7 cellular contexts compared by ENCODE assay signal in genomic region chr10:131928248-131929095, GRCh38. TPM values are rescaled to one million over a fixed set of nuclear protein-coding genes. Genes with fewer than 3 reads are reported as not detected.
A peak's percentile ranks its signal among the peaks of the same experiment; 100 is the strongest.
DNase-seq lines count a peak whose midpoint lies in the region; ATAC-seq, FAIRE-seq and TF ChIP-seq lines count a peak whose summit lies in the region.

No MANE protein-coding gene starts in this region.

- DNase-seq in GM19239 (ENCODE audit: insufficient read length, low spot score) (peak; percentile 47), iris pigment epithelial cell (ENCODE audit: low read depth) (peak; percentile 47), NCI-H1105 treated with DMSO at 0.1 percent for 48 hours (lab: John Stamatoyannopoulos, UW) (no peak), suprapubic skin (ENCODE audit: low spot score in 2 of 2) (no peak), 8988T (no peak)
- DNase-seq in activated CD4-positive, alpha-beta T cell treated with anti-CD3 and anti-CD28 coated beads, Interleukin-2, amount 10 ng/mL, durations not matched to agents 7 days and 5 days, result no peak

- POLR2A ChIA-PET in activated CD4-positive, alpha-beta T cell treated with anti-CD3 and anti-CD28 coated beads, Interleukin-2, amount 10 ng/mL, durations not matched to agents 7 days and 5 days (lab: Charles Lee), result interaction anchor here (0.5 kb wide), 1 partner anchor 1627 kb away, joined by 3 read pairs; no protein-coding TSS in a partner anchor

- H3K4me1 Mint-ChIP-seq in activated CD4-positive, alpha-beta T cell treated with anti-CD3 and anti-CD28 coated beads, Interleukin-2, amount 10 ng/mL, durations not matched to agents 7 days and 5 days, result peaks cover 75% of the 10 kb centered on the region

- peak overlapping the region; percentile 14 for H3K4me3 Mint-ChIP-seq in activated CD4-positive, alpha-beta T cell treated with anti-CD3 and anti-CD28 coated beads, Interleukin-2, amount 10 ng/mL, durations not matched to agents 7 days and 5 days

- ATAC-seq in HG02981 (IDR thresholded peaks at IDR 0.05; ENCODE audit: unreplicated experiment), result peak; percentile 76

- H3K4me3 ChIP-seq in suprapubic skin, result no peak overlapping the region

- H3K27ac Mint-ChIP-seq in activated CD4-positive, alpha-beta T cell treated with anti-CD3 and anti-CD28 coated beads, Interleukin-2, amount 10 ng/mL, durations not matched to agents 7 days and 5 days, result peak overlapping the region; percentile 78

- no peak for TF ChIP-seq POLR2A in suprapubic skin (IDR thresholded peaks at IDR 0.05)

- peaks cover 28% of the 10 kb centered on the region for H3K36me3 Mint-ChIP-seq in activated CD4-positive, alpha-beta T cell treated with anti-CD3 and anti-CD28 coated beads, Interleukin-2, amount 10 ng/mL, durations not matched to agents 7 days and 5 days (ENCODE audit: low read depth)

- no peaks in the 10 kb centered on the region for H3K36me3 ChIP-seq in suprapubic skin

- no peak overlapping the region for H3K27ac ChIP-seq in suprapubic skin

- FAIRE-seq in GM19239 (lab: Jason Lieb, UNC), result peak; percentile 84

- H3K27me3 ChIP-seq in suprapubic skin, result no peaks in the 10 kb centered on the region

- H3K4me1 ChIP-seq in suprapubic skin, result peaks cover 25% of the 10 kb centered on the region

- H3K9me3 ChIP-seq in suprapubic skin, result peaks cover 10% of the 10 kb centered on the region

- peaks cover 7% of the 10 kb centered on the region for H3K9me3 Mint-ChIP-seq in activated CD4-positive, alpha-beta T cell treated with anti-CD3 and anti-CD28 coated beads, Interleukin-2, amount 10 ng/mL, durations not matched to agents 7 days and 5 days

- no peak for TF ChIP-seq CTCF in suprapubic skin (IDR thresholded peaks at IDR 0.05)

- TF ChIP-seq EP300 in suprapubic skin (IDR thresholded peaks at IDR 0.05), result no peak

- 81% methylated on average over 18 of the region's 18 CpGs for WGBS in suprapubic skin

- CTCF ChIA-PET in activated CD4-positive, alpha-beta T cell treated with anti-CD3 and anti-CD28 coated beads, Interleukin-2, amount 10 ng/mL, durations not matched to agents 7 days and 5 days (lab: Charles Lee), result interaction anchor here (0.9 kb wide), 1 partner anchor 34 kb away, joined by 3 read pairs; no protein-coding TSS in a partner anchor

- H3K27me3 Mint-ChIP-seq in activated CD4-positive, alpha-beta T cell treated with anti-CD3 and anti-CD28 coated beads, Interleukin-2, amount 10 ng/mL, durations not matched to agents 7 days and 5 days, result no peaks in the 10 kb centered on the region

RNA-seq across cellular contexts. Expression of gene PPP2R2D, which starts 27.7 kb away (rescaled TPM):
- total RNA-seq in activated CD4-positive, alpha-beta T cell treated with anti-CD3 and anti-CD28 coated beads, Interleukin-2, amount 10 ng/mL, durations not matched to agents 7 days and 5 days, result 10 to 100 TPM; 38.5 to 43.1 TPM
- total RNA-seq in suprapubic skin, result 10 to 100 TPM; 22.6 to 67.2 (median 30.1) TPM

RNA-seq across cellular contexts. Expression of gene BNIP3, which starts 53.3 kb away (rescaled TPM):
- total RNA-seq in activated CD4-positive, alpha-beta T cell treated with anti-CD3 and anti-CD28 coated beads, Interleukin-2, amount 10 ng/mL, durations not matched to agents 7 days and 5 days, result 10 to 100 TPM; 59.0 to 62.2 TPM
- total RNA-seq in suprapubic skin, result 100 to 1,000 TPM in 3 of 4 donors, 10 to 100 TPM in 1; 81.2 to 162 (median 135) TPM

Comparison
In these comparisons a context has a peak if more than half of its experiments do, and no peak if none do; other contexts are left out.
1. DNase-seq: peak in GM19239 (single experiment) and iris pigment epithelial cell (single experiment); none in activated CD4-positive, alpha-beta T cell treated with anti-CD3 and anti-CD28 coated beads, Interleukin-2, amount 10 ng/mL, durations not matched to agents 7 days and 5 days (single experiment), NCI-H1105 treated with DMSO at 0.1 percent for 48 hours (single experiment), suprapubic skin (0 of 2) and 8988T (single experiment).